ENCODE assay signal across 1 cellular context in the genomic region with DNA sequence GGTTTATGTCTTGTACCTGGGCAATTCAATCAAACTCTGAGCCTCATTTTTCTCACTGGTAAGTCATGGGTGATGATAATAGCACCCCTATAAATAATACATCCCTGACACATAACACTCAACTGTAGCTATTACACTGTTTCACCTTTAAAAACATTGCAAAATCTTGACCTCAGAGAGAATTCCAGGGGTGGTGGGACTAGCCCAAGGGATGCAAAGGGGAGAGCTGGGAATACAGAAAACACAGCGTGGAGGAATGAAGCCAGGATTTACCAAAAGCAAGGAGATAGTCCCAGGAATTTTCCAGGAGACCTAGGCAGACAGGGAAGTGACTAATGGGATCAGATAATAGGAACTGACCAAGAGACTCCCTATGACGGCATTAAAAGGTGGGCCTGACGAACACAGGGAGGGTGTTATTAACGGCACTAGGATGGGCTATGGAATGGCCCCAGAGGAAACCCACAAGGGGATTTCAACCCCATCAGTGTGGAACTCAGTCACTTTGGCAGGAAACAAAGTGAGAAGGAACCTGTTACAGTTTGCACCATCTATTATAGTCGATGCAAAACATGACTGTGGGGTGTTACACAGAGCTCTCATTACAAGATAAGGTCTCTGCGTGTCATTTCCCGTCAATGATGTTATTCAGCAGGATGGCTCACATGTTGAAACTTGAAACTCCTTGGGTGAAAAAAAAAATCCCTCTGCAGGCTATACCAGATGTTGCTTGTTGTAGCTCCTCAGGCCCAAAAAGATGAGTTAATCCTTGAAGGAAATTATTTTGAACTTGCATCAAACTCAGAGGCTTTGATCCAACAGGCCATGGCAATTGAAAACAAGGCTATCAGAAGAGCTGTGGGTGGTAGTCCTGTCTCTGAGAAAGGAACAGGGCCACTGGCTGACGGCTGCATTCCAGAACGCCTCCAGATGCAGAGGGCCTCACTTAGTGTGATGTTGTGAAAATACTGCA.
TF ChIP-seq lines count a peak whose summit lies in the region.

No MANE protein-coding gene starts in this region.

TF ChIP-seq in GM12878, 131 proteins besides CTCF, POLR2A, EP300 and RAD21 (continued from another document):
- TF ChIP-seq, protein P1, sequence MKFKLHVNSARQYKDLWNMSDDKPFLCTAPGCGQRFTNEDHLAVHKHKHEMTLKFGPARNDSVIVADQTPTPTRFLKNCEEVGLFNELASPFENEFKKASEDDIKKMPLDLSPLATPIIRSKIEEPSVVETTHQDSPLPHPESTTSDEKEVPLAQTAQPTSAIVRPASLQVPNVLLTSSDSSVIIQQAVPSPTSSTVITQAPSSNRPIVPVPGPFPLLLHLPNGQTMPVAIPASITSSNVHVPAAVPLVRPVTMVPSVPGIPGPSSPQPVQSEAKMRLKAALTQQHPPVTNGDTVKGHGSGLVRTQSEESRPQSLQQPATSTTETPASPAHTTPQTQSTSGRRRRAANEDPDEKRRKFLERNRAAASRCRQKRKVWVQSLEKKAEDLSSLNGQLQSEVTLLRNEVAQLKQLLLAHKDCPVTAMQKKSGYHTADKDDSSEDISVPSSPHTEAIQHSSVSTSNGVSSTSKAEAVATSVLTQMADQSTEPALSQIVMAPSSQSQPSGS (IDR thresholded peaks at IDR 0.05; ENCODE audit: low read length): peak; percentile 96
- TF ChIP-seq TARDBP (IDR thresholded peaks at IDR 0.05; ENCODE audit: borderline replicate concordance) (no peak), SREBF1 (IDR thresholded peaks at IDR 0.05; ENCODE audit: low read length) (no peak), ASH2L (IDR thresholded peaks at IDR 0.05; ENCODE audit: borderline replicate concordance, low read depth) (no peak), POU2F2 (IDR thresholded peaks at IDR 0.05; ENCODE audit: borderline replicate concordance, low read depth, low read length) (peak; percentile 88; the same call in 2 of the 3 replicates), HDAC6 (IDR thresholded peaks at IDR 0.05; ENCODE audit: unreplicated experiment) (no peak), RAD51 (IDR thresholded peaks at IDR 0.05) (no peak), SREBF2 (IDR thresholded peaks at IDR 0.05; ENCODE audit: low read length) (no peak), FOXM1 (IDR thresholded peaks at IDR 0.05; ENCODE audit: low read depth, low read length) (peak; percentile 95), GATAD2B (conservative IDR thresholded peaks at IDR 0.05; ENCODE audit: low read depth) (peak; percentile 78), SMC3 (IDR thresholded peaks at IDR 0.05; ENCODE audit: borderline replicate concordance, low read length) (no peak), MYC (IDR thresholded peaks at IDR 0.05; ENCODE audit: insufficient read depth, insufficient read length, insufficient replicate concordance, low read length, severe bottlenecking) (no peak), JUNB (IDR thresholded peaks at IDR 0.05) (peak; percentile 74), ESRRA (IDR thresholded peaks at IDR 0.05; ENCODE audit: low read length) (0 out of 2 replicates have a peak, but pooled peaks have one; percentile 33), TAF1 (IDR thresholded peaks at IDR 0.05; ENCODE audit: borderline replicate concordance, low read depth, low read length) (peak; percentile 61; the same call in 1 of the 2 replicates), CREB1 (IDR thresholded peaks at IDR 0.05; ENCODE audit: low read depth) (peak; percentile 85), ZNF207 (IDR thresholded peaks at IDR 0.05; ENCODE audit: borderline replicate concordance) (no peak), HDGF (IDR thresholded peaks at IDR 0.05) (no peak), MEF2A (IDR thresholded peaks at IDR 0.05; ENCODE audit: insufficient read depth, low read depth, low read length) (peak; percentile 53; the same call in 1 of the 2 replicates), YBX1 (IDR thresholded peaks at IDR 0.05) (no peak), SIX5 (IDR thresholded peaks at IDR 0.05; ENCODE audit: low read depth, low read length, severe bottlenecking) (peak; percentile 19), BACH1 (IDR thresholded peaks at IDR 0.05; ENCODE audit: borderline replicate concordance) (peak; percentile 42; the same call in 1 of the 2 replicates), ETV6 (conservative IDR thresholded peaks at IDR 0.05 in 1 of 2, IDR thresholded peaks at IDR 0.05 in 1 of 2; ENCODE audit: borderline replicate concordance in 1 of 2, low read depth in 1 of 2) (peak in 1 of 2 experiments; percentile 75; a peak in 1 of 4 replicates), ZNF622 (IDR thresholded peaks at IDR 0.05) (no peak), NRF1 (conservative IDR thresholded peaks at IDR 0.05; ENCODE audit: low read depth, low read length) (no peak), KAT2A (conservative IDR thresholded peaks at IDR 0.05; ENCODE audit: control insufficient read depth, low read depth, low read length) (no peak), PML (IDR thresholded peaks at IDR 0.05; ENCODE audit: low read length) (peak; percentile 90; the same call in 1 of the 2 replicates), RB1 (IDR thresholded peaks at IDR 0.05; ENCODE audit: borderline replicate concordance) (no peak), MXI1 (IDR thresholded peaks at IDR 0.05; ENCODE audit: low read depth, low read length) (peak; percentile 79; the same call in 1 of the 2 replicates), CHD2 (IDR thresholded peaks at IDR 0.05; ENCODE audit: borderline replicate concordance, low read depth, low read length) (peak; percentile 81), KLF5 (IDR thresholded peaks at IDR 0.05; ENCODE audit: partially characterized antibody) (no peak)
- TF ChIP-seq, protein P2, sequence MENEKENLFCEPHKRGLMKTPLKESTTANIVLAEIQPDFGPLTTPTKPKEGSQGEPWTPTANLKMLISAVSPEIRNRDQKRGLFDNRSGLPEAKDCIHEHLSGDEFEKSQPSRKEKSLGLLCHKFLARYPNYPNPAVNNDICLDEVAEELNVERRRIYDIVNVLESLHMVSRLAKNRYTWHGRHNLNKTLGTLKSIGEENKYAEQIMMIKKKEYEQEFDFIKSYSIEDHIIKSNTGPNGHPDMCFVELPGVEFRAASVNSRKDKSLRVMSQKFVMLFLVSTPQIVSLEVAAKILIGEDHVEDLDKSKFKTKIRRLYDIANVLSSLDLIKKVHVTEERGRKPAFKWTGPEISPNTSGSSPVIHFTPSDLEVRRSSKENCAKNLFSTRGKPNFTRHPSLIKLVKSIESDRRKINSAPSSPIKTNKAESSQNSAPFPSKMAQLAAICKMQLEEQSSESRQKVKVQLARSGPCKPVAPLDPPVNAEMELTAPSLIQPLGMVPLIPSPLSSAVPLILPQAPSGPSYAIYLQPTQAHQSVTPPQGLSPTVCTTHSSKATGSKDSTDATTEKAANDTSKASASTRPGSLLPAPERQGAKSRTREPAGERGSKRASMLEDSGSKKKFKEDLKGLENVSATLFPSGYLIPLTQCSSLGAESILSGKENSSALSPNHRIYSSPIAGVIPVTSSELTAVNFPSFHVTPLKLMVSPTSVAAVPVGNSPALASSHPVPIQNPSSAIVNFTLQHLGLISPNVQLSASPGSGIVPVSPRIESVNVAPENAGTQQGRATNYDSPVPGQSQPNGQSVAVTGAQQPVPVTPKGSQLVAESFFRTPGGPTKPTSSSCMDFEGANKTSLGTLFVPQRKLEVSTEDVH (IDR thresholded peaks at IDR 0.05; ENCODE audit: low read depth, partially characterized antibody): no peak
- TF ChIP-seq, protein P3, sequence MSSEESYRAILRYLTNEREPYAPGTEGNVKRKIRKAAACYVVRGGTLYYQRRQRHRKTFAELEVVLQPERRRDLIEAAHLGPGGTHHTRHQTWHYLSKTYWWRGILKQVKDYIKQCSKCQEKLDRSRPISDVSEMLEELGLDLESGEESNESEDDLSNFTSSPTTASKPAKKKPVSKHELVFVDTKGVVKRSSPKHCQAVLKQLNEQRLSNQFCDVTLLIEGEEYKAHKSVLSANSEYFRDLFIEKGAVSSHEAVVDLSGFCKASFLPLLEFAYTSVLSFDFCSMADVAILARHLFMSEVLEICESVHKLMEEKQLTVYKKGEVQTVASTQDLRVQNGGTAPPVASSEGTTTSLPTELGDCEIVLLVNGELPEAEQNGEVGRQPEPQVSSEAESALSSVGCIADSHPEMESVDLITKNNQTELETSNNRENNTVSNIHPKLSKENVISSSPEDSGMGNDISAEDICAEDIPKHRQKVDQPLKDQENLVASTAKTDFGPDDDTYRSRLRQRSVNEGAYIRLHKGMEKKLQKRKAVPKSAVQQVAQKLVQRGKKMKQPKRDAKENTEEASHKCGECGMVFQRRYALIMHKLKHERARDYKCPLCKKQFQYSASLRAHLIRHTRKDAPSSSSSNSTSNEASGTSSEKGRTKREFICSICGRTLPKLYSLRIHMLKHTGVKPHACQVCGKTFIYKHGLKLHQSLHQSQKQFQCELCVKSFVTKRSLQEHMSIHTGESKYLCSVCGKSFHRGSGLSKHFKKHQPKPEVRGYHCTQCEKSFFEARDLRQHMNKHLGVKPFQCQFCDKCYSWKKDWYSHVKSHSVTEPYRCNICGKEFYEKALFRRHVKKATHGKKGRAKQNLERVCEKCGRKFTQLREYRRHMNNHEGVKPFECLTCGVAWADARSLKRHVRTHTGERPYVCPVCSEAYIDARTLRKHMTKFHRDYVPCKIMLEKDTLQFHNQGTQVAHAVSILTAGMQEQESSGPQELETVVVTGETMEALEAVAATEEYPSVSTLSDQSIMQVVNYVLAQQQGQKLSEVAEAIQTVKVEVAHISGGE (CRISPR knock-in tag; IDR thresholded peaks at IDR 0.05): peak; percentile 30; the same call in 1 of the 2 replicates
- TF ChIP-seq, protein P4, sequence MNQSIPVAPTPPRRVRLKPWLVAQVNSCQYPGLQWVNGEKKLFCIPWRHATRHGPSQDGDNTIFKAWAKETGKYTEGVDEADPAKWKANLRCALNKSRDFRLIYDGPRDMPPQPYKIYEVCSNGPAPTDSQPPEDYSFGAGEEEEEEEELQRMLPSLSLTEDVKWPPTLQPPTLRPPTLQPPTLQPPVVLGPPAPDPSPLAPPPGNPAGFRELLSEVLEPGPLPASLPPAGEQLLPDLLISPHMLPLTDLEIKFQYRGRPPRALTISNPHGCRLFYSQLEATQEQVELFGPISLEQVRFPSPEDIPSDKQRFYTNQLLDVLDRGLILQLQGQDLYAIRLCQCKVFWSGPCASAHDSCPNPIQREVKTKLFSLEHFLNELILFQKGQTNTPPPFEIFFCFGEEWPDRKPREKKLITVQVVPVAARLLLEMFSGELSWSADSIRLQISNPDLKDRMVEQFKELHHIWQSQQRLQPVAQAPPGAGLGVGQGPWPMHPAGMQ (IDR thresholded peaks at IDR 0.05; ENCODE audit: borderline replicate concordance): no peak
TF ChIP-seq in GM12878: peak in this region for 61.
